ENCODE assay signal across 8 cellular contexts in the genomic region with DNA sequence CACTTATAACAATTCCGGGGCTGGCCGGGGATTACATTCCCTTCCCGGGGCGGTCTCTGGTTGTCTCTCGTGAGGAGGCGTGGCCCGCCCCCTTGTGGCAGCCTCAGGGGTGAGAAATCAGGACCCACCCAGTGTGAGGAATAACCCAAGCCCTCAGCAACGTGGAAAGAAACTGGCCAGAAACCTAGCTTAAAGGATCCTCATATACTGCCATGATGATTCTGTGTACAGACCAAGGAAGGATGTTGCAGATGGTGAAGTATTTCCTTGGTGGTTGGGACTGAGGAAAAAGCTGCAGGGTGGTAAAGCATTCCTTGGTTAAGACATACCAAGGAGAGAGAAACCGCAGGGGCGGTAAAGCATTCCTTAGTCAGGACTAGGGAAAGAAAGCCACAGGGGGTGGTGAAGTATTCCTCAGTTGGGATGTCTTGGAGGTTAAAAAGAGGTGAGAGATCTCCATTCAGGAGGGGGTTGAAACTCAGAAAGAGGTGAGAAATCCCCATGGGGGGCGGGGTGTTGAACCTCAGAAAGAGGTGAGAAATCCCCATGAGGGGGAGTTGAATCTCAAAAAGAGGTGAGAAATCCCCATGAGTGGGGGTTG.
DNase-seq lines count a peak whose midpoint lies in the region; ATAC-seq lines count a peak whose summit lies in the region.

No MANE protein-coding gene starts in this region.

- no peaks in the 10 kb centered on the region for H3K9me3 Mint-ChIP-seq in activated T-helper 2 cell treated with anti-CD3 and anti-CD28 coated beads, Interferon-gamma antibody, Interleukin-2, Interleukin-4, amounts not matched to agents 10 μg/mL and 5 μg/mL and 100 μg/mL, durations not matched to agents 14 hours and 24 hours and 36 hours

- peaks cover 16% of the 10 kb centered on the region for H3K4me1 Mint-ChIP-seq in activated T-helper 2 cell treated with anti-CD3 and anti-CD28 coated beads, Interferon-gamma antibody, Interleukin-2, Interleukin-4, amounts not matched to agents 10 μg/mL and 5 μg/mL and 100 μg/mL, durations not matched to agents 14 hours and 24 hours and 36 hours (ENCODE audit: low read depth)

- peak overlapping the region; percentile 58 for H3K27ac Mint-ChIP-seq in activated T-helper 2 cell treated with anti-CD3 and anti-CD28 coated beads, Interferon-gamma antibody, Interleukin-2, Interleukin-4, amounts not matched to agents 10 μg/mL and 5 μg/mL and 100 μg/mL, durations not matched to agents 14 hours and 24 hours and 36 hours

- no peak overlapping the region for H3K4me3 Mint-ChIP-seq in activated T-helper 2 cell treated with anti-CD3 and anti-CD28 coated beads, Interferon-gamma antibody, Interleukin-2, Interleukin-4, amounts not matched to agents 10 μg/mL and 5 μg/mL and 100 μg/mL, durations not matched to agents 14 hours and 24 hours and 36 hours (ENCODE audit: low read depth)

- DNase-seq in stimulated activated CD4-positive, alpha-beta T cell treated with anti-CD3 and anti-CD28 coated beads, Interleukin-15, amount 100 ng/mL, for 24 hours = peak; percentile 44
- DNase-seq in stimulated activated CD4-positive, alpha-beta T cell treated with anti-CD3 and anti-CD28 coated beads, Interleukin-1b, Interleukin-23, amount 100 ng/mL, for 48 hours = no peak
- no peak for DNase-seq in activated T-helper 2 cell treated with anti-CD3 and anti-CD28 coated beads, Interferon-gamma antibody, Interleukin-2, Interleukin-4, amounts not matched to agents 10 μg/mL and 5 μg/mL and 100 μg/mL, durations not matched to agents 14 hours and 24 hours and 36 hours (ENCODE audit: low spot score)
- DNase-seq in kidney glomerular epithelial cell (lab: John Stamatoyannopoulos, UW) (peak; percentile 39), RPMI8226 (no peak), NCI-H187 (lab: John Stamatoyannopoulos, UW) (no peak), DMS79 treated with DMSO at 0.1 percent for 48 hours (lab: John Stamatoyannopoulos, UW) (no peak)

- intact Hi-C loops in activated T-helper 2 cell treated with anti-CD3 and anti-CD28 coated beads, Interferon-gamma antibody, Interleukin-2, Interleukin-4, amounts not matched to agents 10 μg/mL and 5 μg/mL and 100 μg/mL, durations not matched to agents 14 hours and 24 hours and 36 hours (cut with micrococcal nuclease) = no loop called here

- ATAC-seq in GM21528 (IDR thresholded peaks at IDR 0.05; ENCODE audit: low FRiP score, unreplicated experiment) = no peak

- H3K36me3 Mint-ChIP-seq in activated T-helper 2 cell treated with anti-CD3 and anti-CD28 coated beads, Interferon-gamma antibody, Interleukin-2, Interleukin-4, amounts not matched to agents 10 μg/mL and 5 μg/mL and 100 μg/mL, durations not matched to agents 14 hours and 24 hours and 36 hours (ENCODE audit: low read depth) = peaks cover 17% of the 10 kb centered on the region

- no peaks in the 10 kb centered on the region for H3K27me3 Mint-ChIP-seq in activated T-helper 2 cell treated with anti-CD3 and anti-CD28 coated beads, Interferon-gamma antibody, Interleukin-2, Interleukin-4, amounts not matched to agents 10 μg/mL and 5 μg/mL and 100 μg/mL, durations not matched to agents 14 hours and 24 hours and 36 hours (ENCODE audit: low read depth)

Comparison
In these comparisons a context has a peak if more than half of its experiments do, and no peak if none do; other contexts are left out.
1. DNase-seq: peak in stimulated activated CD4-positive, alpha-beta T cell treated with anti-CD3 and anti-CD28 coated beads, Interleukin-15, amount 100 ng/mL, for 24 hours (single experiment) and kidney glomerular epithelial cell (single experiment); none in stimulated activated CD4-positive, alpha-beta T cell treated with anti-CD3 and anti-CD28 coated beads, Interleukin-1b, Interleukin-23, amount 100 ng/mL, for 48 hours (single experiment), activated T-helper 2 cell treated with anti-CD3 and anti-CD28 coated beads, Interferon-gamma antibody, Interleukin-2, Interleukin-4, amounts not matched to agents 10 μg/mL and 5 μg/mL and 100 μg/mL, durations not matched to agents 14 hours and 24 hours and 36 hours (single experiment), RPMI8226 (single experiment), NCI-H187 (0 of 2) and DMS79 treated with DMSO at 0.1 percent for 48 hours (single experiment).